ENCODE assay signal across 13 cellular contexts in the genomic region with DNA sequence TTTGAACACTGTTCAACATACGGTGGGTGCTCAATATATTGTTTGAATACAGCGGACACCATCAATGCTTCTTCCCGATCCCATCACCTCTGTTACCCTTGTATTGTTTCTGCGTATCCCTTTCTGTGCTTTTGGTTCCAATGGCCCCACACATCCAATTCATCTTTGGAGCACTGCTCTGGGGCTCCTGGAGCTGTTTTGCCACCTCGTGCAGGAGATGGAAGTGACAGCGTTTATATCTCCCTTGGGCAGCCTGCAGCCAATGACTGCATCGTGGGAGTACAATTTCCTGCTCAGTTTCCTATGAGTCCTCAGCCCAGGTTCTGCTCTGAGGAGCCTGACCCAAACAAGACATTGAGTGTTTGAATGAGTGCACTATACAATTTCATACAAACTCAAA.
"Had no signal": no experiment of that assay in that cellular context is flagged by ENCODE, and none has a peak within 500 bp of the region (broad histone marks: within the 10 kb centered on the region; RNA-seq: fewer than 3 reads in every experiment).

No MANE protein-coding gene starts in this region.

- H3K27ac ChIP-seq: heart right ventricle, neutrophil, spleen, stomach, uterus had no signal

- H3K4me3 ChIP-seq: gastrocnemius medialis, heart right ventricle, spleen, stomach, uterus had no signal

- H3K27me3 ChIP-seq: gastrocnemius medialis, heart right ventricle, neutrophil, spleen, stomach, uterus had no signal

- H3K9me3 ChIP-seq: gastrocnemius medialis, heart right ventricle, neutrophil, spleen, stomach, uterus had no signal

- H3K4me1 ChIP-seq: stomach, uterus had no signal

- DNase-seq: endodermal cell; gastrocnemius medialis; heart right ventricle; hypothalamus; kidney glomerular epithelial cell; mammary epithelial cell; naive thymus-derived CD8-positive, alpha-beta T cell; posterior cingulate gyrus; spleen; stimulated activated naive CD4-positive, alpha-beta T cell; stomach; uterus had no signal

- H3K36me3 ChIP-seq: gastrocnemius medialis, heart right ventricle, neutrophil, spleen, stomach, uterus had no signal
